ENCODE assay signal across 9 cellular contexts in genomic region chr14:74616507-74616906, GRCh38. TPM values are rescaled to one million over a fixed set of nuclear protein-coding genes. Genes with fewer than 3 reads are reported as not detected.
DNase-seq lines count a peak whose midpoint lies in the region; ATAC-seq, FAIRE-seq and TF ChIP-seq lines count a peak whose summit lies in the region.
"Had no signal": no experiment of that assay in that cellular context is flagged by ENCODE, and none has a peak within 500 bp of the region (broad histone marks: within the 10 kb centered on the region; RNA-seq: fewer than 3 reads in every experiment).

No MANE protein-coding gene starts in this region.

- intact Hi-C loops in left cardiac atrium (cut with DNase I) (loop anchor here (10.0 kb wide), 3 partner anchors 88 to 252 kb away; no protein-coding TSS in a partner anchor), left ventricle myocardium inferior (cut with micrococcal nuclease) (no loop called here)
- intact Hi-C loops in activated T-helper 2 cell treated with anti-CD3 and anti-CD28 coated beads, Interferon-gamma antibody, Interleukin-2, Interleukin-4, amounts not matched to agents 10 μg/mL and 5 μg/mL and 100 μg/mL, durations not matched to agents 14 hours and 24 hours and 36 hours (cut with micrococcal nuclease), result loop anchor here (5.0 kb wide), 3 partner anchors 51 to 226 kb away; no protein-coding TSS in a partner anchor

- no peak for TF ChIP-seq CTCF in left ventricle myocardium inferior (IDR thresholded peaks at IDR 0.05; ENCODE audit: borderline replicate concordance)
- no peak for TF ChIP-seq CTCF in foreskin keratinocyte (conservative IDR thresholded peaks at IDR 0.05)

- H3K36me3 Mint-ChIP-seq in activated T-helper 2 cell treated with anti-CD3 and anti-CD28 coated beads, Interferon-gamma antibody, Interleukin-2, Interleukin-4, amounts not matched to agents 10 μg/mL and 5 μg/mL and 100 μg/mL, durations not matched to agents 14 hours and 24 hours and 36 hours (ENCODE audit: low read depth), result no peaks in the 10 kb centered on the region
- H3K36me3 Mint-ChIP-seq: T-cell had no signal

- H3K27ac Mint-ChIP-seq in activated T-helper 2 cell treated with anti-CD3 and anti-CD28 coated beads, Interferon-gamma antibody, Interleukin-2, Interleukin-4, amounts not matched to agents 10 μg/mL and 5 μg/mL and 100 μg/mL, durations not matched to agents 14 hours and 24 hours and 36 hours, result no peak overlapping the region
- H3K27ac Mint-ChIP-seq: T-cell had no signal

- H3K9me3 ChIP-seq in left ventricle myocardium inferior (replicated peaks), result no peaks in the 10 kb centered on the region

- DNase-seq in left cardiac atrium (peak; percentile 60), left ventricle myocardium inferior (no peak), SW 1271 (lab: John Stamatoyannopoulos, UW) (peak; percentile 26 to 83), foreskin keratinocyte (peak; percentile 86 to 94), urothelium cell line (ENCODE audit: low spot score) (peak; percentile 67), GM12892 (ENCODE audit: insufficient read length) (no peak), GM19239 (ENCODE audit: insufficient read length, low spot score) (no peak)
- DNase-seq in activated T-helper 2 cell treated with anti-CD3 and anti-CD28 coated beads, Interferon-gamma antibody, Interleukin-2, Interleukin-4, amounts not matched to agents 10 μg/mL and 5 μg/mL and 100 μg/mL, durations not matched to agents 14 hours and 24 hours and 36 hours (ENCODE audit: low spot score), result no peak
- DNase-seq: T-cell had no signal

- H3K4me1 ChIP-seq in left ventricle myocardium inferior (peaks cover 67% of the 10 kb centered on the region), foreskin keratinocyte (peaks cover 44% of the 10 kb centered on the region)

- no peak for FAIRE-seq in urothelium cell line (lab: Jason Lieb, UNC)
- no peak for FAIRE-seq in GM12892 (lab: Jason Lieb, UNC)
- FAIRE-seq in GM19239 (lab: Jason Lieb, UNC), result no peak

- peaks cover 32% of the 10 kb centered on the region for H3K27me3 ChIP-seq in left ventricle myocardium inferior (ENCODE audit: low read depth)
- H3K27me3 ChIP-seq in foreskin keratinocyte, result no peaks in the 10 kb centered on the region

- H3K4me1 Mint-ChIP-seq in activated T-helper 2 cell treated with anti-CD3 and anti-CD28 coated beads, Interferon-gamma antibody, Interleukin-2, Interleukin-4, amounts not matched to agents 10 μg/mL and 5 μg/mL and 100 μg/mL, durations not matched to agents 14 hours and 24 hours and 36 hours (ENCODE audit: low read depth), result peaks cover 65% of the 10 kb centered on the region

- no peak overlapping the region for H3K4me3 Mint-ChIP-seq in activated T-helper 2 cell treated with anti-CD3 and anti-CD28 coated beads, Interferon-gamma antibody, Interleukin-2, Interleukin-4, amounts not matched to agents 10 μg/mL and 5 μg/mL and 100 μg/mL, durations not matched to agents 14 hours and 24 hours and 36 hours (ENCODE audit: low read depth)

- peaks cover 24% of the 10 kb centered on the region for H3K27me3 Mint-ChIP-seq in activated T-helper 2 cell treated with anti-CD3 and anti-CD28 coated beads, Interferon-gamma antibody, Interleukin-2, Interleukin-4, amounts not matched to agents 10 μg/mL and 5 μg/mL and 100 μg/mL, durations not matched to agents 14 hours and 24 hours and 36 hours (ENCODE audit: low read depth)

- no peaks in the 10 kb centered on the region for H3K9me3 Mint-ChIP-seq in activated T-helper 2 cell treated with anti-CD3 and anti-CD28 coated beads, Interferon-gamma antibody, Interleukin-2, Interleukin-4, amounts not matched to agents 10 μg/mL and 5 μg/mL and 100 μg/mL, durations not matched to agents 14 hours and 24 hours and 36 hours
- H3K9me3 Mint-ChIP-seq: T-cell had no signal

- no peak overlapping the region for H3K4me3 ChIP-seq in left ventricle myocardium inferior

- no peaks in the 10 kb centered on the region for H3K36me3 ChIP-seq in left ventricle myocardium inferior

- H3K27ac ChIP-seq in left ventricle myocardium inferior (replicated peaks), result no peak overlapping the region
- peak overlapping the region; percentile 56 for H3K27ac ChIP-seq in foreskin keratinocyte

- no peak for TF ChIP-seq POLR2A in GM12892 (IDR thresholded peaks at IDR 0.05; ENCODE audit: low read depth, low read length)

- ATAC-seq in left cardiac atrium (peak in 1 of 2 donors; percentile 8), foreskin keratinocyte (peak; percentile 58)
- ATAC-seq: T-cell had no signal

RNA-seq across cellular contexts. Expression of gene LTBP2, which starts 4.5 kb away (rescaled TPM):
- 10 to 100 TPM; 25.4 to 43.3 TPM for total RNA-seq in left cardiac atrium
- 26.5 TPM for total RNA-seq in left ventricle myocardium inferior
- total RNA-seq in foreskin keratinocyte, result 78.2 and 131 TPM in 2 replicates
- polyA plus RNA-seq in foreskin keratinocyte, result 26.5 and 35.0 TPM in 2 replicates
- total RNA-seq in activated T-helper 2 cell treated with anti-CD3 and anti-CD28 coated beads, Interferon-gamma antibody, Interleukin-2, Interleukin-4, amounts not matched to agents 10 μg/mL and 5 μg/mL and 100 μg/mL, durations not matched to agents 14 hours and 24 hours and 36 hours, result 0.07 and 0.23 TPM in 2 replicates
- polyA plus RNA-seq in GM12892 (2012; ENCODE audit: missing spikeins), result 0.15 TPM

Comparison
In these comparisons a context has a peak if more than half of its experiments do, and no peak if none do; other contexts are left out.
1. DNase-seq: peak in left cardiac atrium (single experiment), SW 1271 (2 of 2), foreskin keratinocyte (2 of 2) and urothelium cell line (single experiment); none in left ventricle myocardium inferior (single experiment), activated T-helper 2 cell treated with anti-CD3 and anti-CD28 coated beads, Interferon-gamma antibody, Interleukin-2, Interleukin-4, amounts not matched to agents 10 μg/mL and 5 μg/mL and 100 μg/mL, durations not matched to agents 14 hours and 24 hours and 36 hours (single experiment), GM12892 (single experiment) and GM19239 (single experiment).
2. RNA of gene LTBP2, which starts 4.5 kb away (total RNA-seq): 78.2 to 131 TPM in foreskin keratinocyte, 25.4 to 43.3 TPM in left cardiac atrium and 26.5 TPM in left ventricle myocardium inferior (single experiment); 0.07 to 0.23 TPM in activated T-helper 2 cell treated with anti-CD3 and anti-CD28 coated beads, Interferon-gamma antibody, Interleukin-2, Interleukin-4, amounts not matched to agents 10 μg/mL and 5 μg/mL and 100 μg/mL, durations not matched to agents 14 hours and 24 hours and 36 hours; every median in the first group is over 10 times any median in the second.